In genomic region chr7:55065079-55065478, GRCh38 we compare ENCODE assay signal across 8 cellular contexts. TPM values are rescaled to one million over a fixed set of nuclear protein-coding genes. Genes with fewer than 3 reads are reported as not detected.
DNase-seq lines count a peak whose midpoint lies in the region; ATAC-seq and TF ChIP-seq lines count a peak whose summit lies in the region.

No MANE protein-coding gene starts in this region.

- ATAC-seq in GM18861 (IDR thresholded peaks at IDR 0.05; ENCODE audit: unreplicated experiment), result peak; percentile 45

- peak overlapping the region; percentile 94 for H3K27ac Mint-ChIP-seq in chondrocyte (ENCODE audit: unreplicated experiment)
- H3K27ac Mint-ChIP-seq in nephron, result peak overlapping the region; percentile 88 to 91 (median 90)

- peak; percentile 64 for DNase-seq in HPDE6-E6E7 (ENCODE audit: extremely low spot score)
- DNase-seq in chondrocyte (ENCODE audit: low spot score), result no peak
- DNase-seq in mesenteric fat pad (ENCODE audit: low spot score), result no peak
- no peak for DNase-seq in NAMALWA (ENCODE audit: low spot score)
- no peak for DNase-seq in NOMO-1 treated with DMSO at 0.1 percent for 48 hours (lab: John Stamatoyannopoulos, UW; ENCODE audit: unreplicated experiment)
- no peak for DNase-seq in NCI-H1105 (lab: John Stamatoyannopoulos, UW)

- H3K9me3 Mint-ChIP-seq in chondrocyte (ENCODE audit: low read depth) (no peaks in the 10 kb centered on the region), nephron (no peaks in the 10 kb centered on the region)

- peak overlapping the region; percentile 11 for H3K4me3 Mint-ChIP-seq in chondrocyte (ENCODE audit: unreplicated experiment)
- peak overlapping the region in 1 of 3 experiments; percentile 4 for H3K4me3 Mint-ChIP-seq in nephron

- H3K27me3 Mint-ChIP-seq in chondrocyte (ENCODE audit: low read depth), result no peaks in the 10 kb centered on the region
- peaks cover 4% of the 10 kb centered on the region for H3K27me3 Mint-ChIP-seq in nephron (ENCODE audit: low read depth)

- H3K36me3 Mint-ChIP-seq in chondrocyte (ENCODE audit: low read depth) (no peaks in the 10 kb centered on the region), nephron (ENCODE audit: low read depth) (no peaks in the 10 kb centered on the region)

- TF ChIP-seq CTCF in chondrocyte (IDR thresholded peaks at IDR 0.05) (no peak), nephron (IDR thresholded peaks at IDR 0.05; ENCODE audit: unreplicated experiment in 3 of 3) (no peak)

- H3K4me1 Mint-ChIP-seq in chondrocyte (ENCODE audit: low read depth) (peaks cover 69% of the 10 kb centered on the region), nephron (peaks cover 80% of the 10 kb centered on the region)

RNA-seq across cellular contexts. Expression of gene EGFR, which starts 46.3 kb away (rescaled TPM):
- total RNA-seq in chondrocyte (13.6 to 27.4 TPM (median 25.5 TPM) in 3 replicates), mesenteric fat pad (80.9 TPM)
